Comparison of ENCODE assay signal across 21 cellular contexts in genomic region chr15:66117841-66118240, GRCh38.
"Had no signal": no experiment of that assay in that cellular context is flagged by ENCODE, and none has a peak within 500 bp of the region (broad histone marks: within the 10 kb centered on the region; RNA-seq: fewer than 3 reads in every experiment).

No MANE protein-coding gene starts in this region.

- ATAC-seq: Panc1, PC-3 had no signal

- H3K4me2 ChIP-seq: SK-N-SH had no signal

- H3K9me3 ChIP-seq: SK-N-SH had no signal

- H3K9ac ChIP-seq: SK-N-SH had no signal

- H3K27ac ChIP-seq: RWPE1 had no signal

- DNase-seq: KBM-7, MV-4-11, NCI-H1048, NCI-H1105, NCI-H1417, NCI-H1436 treated with DMSO at 0.1 percent for 48 hours, NCI-H1694, NCI-H1930, NCI-H2081, NCI-H2107, NCI-H2227 treated with DMSO at 0.1 percent for 48 hours, NCI-H510A, NCI-H524 treated with DMSO at 0.1 percent for 48 hours, NCI-H69, NCI-H774, PC-3, SHP77, SK-N-SH, SW 1271 had no signal
